16 cellular contexts compared by ENCODE assay signal in genomic region chr7:101534015-101534803, GRCh38.
DNase-seq lines count a peak whose midpoint lies in the region; ATAC-seq, FAIRE-seq and TF ChIP-seq lines count a peak whose summit lies in the region.
"Had no signal": no experiment of that assay in that cellular context is flagged by ENCODE, and none has a peak within 500 bp of the region (broad histone marks: within the 10 kb centered on the region; RNA-seq: fewer than 3 reads in every experiment).

No MANE protein-coding gene starts in this region.

- H3K14ac ChIP-seq in mesenchymal stem cell (ENCODE audit: low read length in 2 of 2) = no peak overlapping the region
- H3K14ac ChIP-seq in trophoblast cell (ENCODE audit: low read length) = no peak overlapping the region

- in situ Hi-C loops in G401 (cut with HindIII; ENCODE audit: low sequenced_read_pairs) = no loop called here

- H4K20me1 ChIP-seq in Karpas-422 (ENCODE audit: insufficient read depth, low read depth, low read length) = no peaks in the 10 kb centered on the region; the same call in 1 of the 2 replicates

- no peaks in the 10 kb centered on the region for H3K79me1 ChIP-seq in mesenchymal stem cell (replicated peaks; ENCODE audit: low read length, poor library complexity, severe bottlenecking)
- H3K79me1 ChIP-seq in trophoblast cell (ENCODE audit: low read length) = no peaks in the 10 kb centered on the region

- H4K12ac ChIP-seq in trophoblast cell (ENCODE audit: low read depth, low read length) = no peak overlapping the region

- H3K27ac ChIP-seq in Karpas-422 (ENCODE audit: low read length) = no peak overlapping the region
- no peak overlapping the region for H3K27ac ChIP-seq in mesenchymal stem cell (ENCODE audit: low read length, poor library complexity, severe bottlenecking)
- no peak overlapping the region for H3K27ac ChIP-seq in trophoblast cell (ENCODE audit: low read depth, low read length)
- H3K27ac ChIP-seq: A549 had no signal

- H3K23ac ChIP-seq in mesenchymal stem cell (ENCODE audit: low read length in 2 of 2) (no peak overlapping the region), trophoblast cell (ENCODE audit: low read length) (peak overlapping the region; percentile 27)

- H2BK12ac ChIP-seq in mesenchymal stem cell (ENCODE audit: low read length in 2 of 2) (no peak overlapping the region), trophoblast cell (ENCODE audit: low read length) (no peak overlapping the region)

- H3K18ac ChIP-seq in mesenchymal stem cell (ENCODE audit: low read depth in 1 of 2, low read length in 2 of 2) (no peak overlapping the region), trophoblast cell (ENCODE audit: low read length) (no peak overlapping the region)

- no peak for ATAC-seq in GM21447 (IDR thresholded peaks at IDR 0.05; ENCODE audit: unreplicated experiment)
- ATAC-seq: A549 had no signal

- no peak overlapping the region for H3K4me3 ChIP-seq in Karpas-422 (ENCODE audit: low read length)
- no peak overlapping the region for H3K4me3 ChIP-seq in mesenchymal stem cell (ENCODE audit: insufficient read depth in 1 of 2, low read depth in 1 of 2, low read length in 2 of 2)
- no peak overlapping the region for H3K4me3 ChIP-seq in trophoblast cell (ENCODE audit: low read depth, low read length)
- H3K4me3 ChIP-seq: A549, HAP-1 had no signal

- H3K9ac ChIP-seq in Karpas-422 (ENCODE audit: low read length) (no peak overlapping the region), mesenchymal stem cell (ENCODE audit: low read length) (no peak overlapping the region), trophoblast cell (ENCODE audit: low read length) (no peak overlapping the region)

- H2AFZ ChIP-seq in Karpas-422 (ENCODE audit: low read length) (peak overlapping the region; percentile 56; the same call in 1 of the 2 replicates), mesenchymal stem cell (ENCODE audit: low read depth, low read length) (no peak overlapping the region), trophoblast cell (ENCODE audit: insufficient read depth, low read length, poor library complexity) (no peak overlapping the region)

- H3K4me2 ChIP-seq in Karpas-422 (ENCODE audit: low read depth, low read length, poor library complexity, severe bottlenecking) (no peak overlapping the region), mesenchymal stem cell (ENCODE audit: low read length, poor library complexity, severe bottlenecking) (no peak overlapping the region), trophoblast cell (ENCODE audit: low read length) (no peak overlapping the region)
- H3K4me2 ChIP-seq: A549 had no signal

- H3K4me1 ChIP-seq in Karpas-422 (ENCODE audit: low read length) (peaks cover 21% of the 10 kb centered on the region), mesenchymal stem cell (ENCODE audit: control insufficient read depth, insufficient read depth, low read depth, low read length) (peaks cover 8% of the 10 kb centered on the region), trophoblast cell (ENCODE audit: control insufficient read depth in 1 of 2, insufficient read depth in 2 of 2, low read length in 2 of 2) (peaks cover 2 to 3% of the 10 kb centered on the region in 2 experiments)
- H3K4me1 ChIP-seq: A549, BE2C, Caco-2, HAP-1 had no signal

- 87% methylated on average over 8 of the region's 8 CpGs for WGBS in mesenchymal stem cell
- no CpG with 5 or more reads among the region's 8 CpGs for WGBS in trophoblast cell (ENCODE audit: extremely low coverage, insufficient coverage, insufficient read length)

- peak; percentile 43 for FAIRE-seq in GM12891 (lab: Jason Lieb, UNC)
- FAIRE-seq: A549, GM18507, H1 had no signal

- H3K4ac ChIP-seq in mesenchymal stem cell (ENCODE audit: low read depth in 1 of 2, low read length in 2 of 2) (no peak overlapping the region), trophoblast cell (ENCODE audit: low read depth, low read length) (no peak overlapping the region)

- H2BK15ac ChIP-seq in mesenchymal stem cell (ENCODE audit: low read depth, poor library complexity, severe bottlenecking) = no peak overlapping the region

- H2BK120ac ChIP-seq in mesenchymal stem cell (ENCODE audit: low read depth, low read length) (no peak overlapping the region), trophoblast cell (ENCODE audit: insufficient read depth, low read length, poor library complexity) (no peak overlapping the region)

- H3K9me2 ChIP-seq in Karpas-422 (replicated peaks; ENCODE audit: insufficient read depth, low read length) = no peaks in the 10 kb centered on the region

- H3K36me3 ChIP-seq in Karpas-422 (ENCODE audit: insufficient read depth, low read length) (no peaks in the 10 kb centered on the region), mesenchymal stem cell (ENCODE audit: control insufficient read depth in 1 of 2, insufficient read depth in 2 of 2, low read depth in 1 of 2, low read length in 2 of 2) (no peaks in the 10 kb centered on the region), trophoblast cell (ENCODE audit: control insufficient read depth in 1 of 2, insufficient read depth in 2 of 2, low read length in 2 of 2) (peaks cover 4 to 8% of the 10 kb centered on the region in 2 experiments)
- H3K36me3 ChIP-seq: BE2C, HAP-1 had no signal

- no peak for TF ChIP-seq POLR2A in GM12891 (IDR thresholded peaks at IDR 0.05; ENCODE audit: low read depth, low read length)

- H3K27me3 ChIP-seq in Karpas-422 (ENCODE audit: low read length) (no peaks in the 10 kb centered on the region), mesenchymal stem cell (ENCODE audit: control insufficient read depth in 1 of 2, insufficient read depth in 1 of 2, low read length in 2 of 2) (peaks cover 35 to 83% of the 10 kb centered on the region in 2 experiments), trophoblast cell (ENCODE audit: insufficient read depth, low read length) (no peaks in the 10 kb centered on the region)
- H3K27me3 ChIP-seq: BE2C had no signal

- H2AK5ac ChIP-seq in mesenchymal stem cell (ENCODE audit: low read length, severe bottlenecking) = no peak overlapping the region
- no peak overlapping the region for H2AK5ac ChIP-seq in trophoblast cell (ENCODE audit: low read length)

- H3K9me3 ChIP-seq in Karpas-422 (ENCODE audit: low read length) (no peaks in the 10 kb centered on the region), mesenchymal stem cell (ENCODE audit: control insufficient read depth, low read length) (peaks cover 9% of the 10 kb centered on the region), trophoblast cell (ENCODE audit: insufficient read depth, low read depth, low read length) (peaks cover 3% of the 10 kb centered on the region)
- H3K9me3 ChIP-seq: A549, BE2C, Caco-2, HAP-1 had no signal

- H4K91ac ChIP-seq in mesenchymal stem cell (ENCODE audit: low read length) (peak overlapping the region; percentile 34), trophoblast cell (ENCODE audit: low read depth, low read length) (no peak overlapping the region)

- H4K8ac ChIP-seq in mesenchymal stem cell (ENCODE audit: low read length) = no peak overlapping the region
- H4K8ac ChIP-seq in trophoblast cell (ENCODE audit: low read depth, low read length) = no peak overlapping the region

- no peaks in the 10 kb centered on the region for H3K79me2 ChIP-seq in Karpas-422 (ENCODE audit: low read length)
- H3K79me2 ChIP-seq in trophoblast cell (ENCODE audit: control insufficient read depth, insufficient read depth, low read length, poor library complexity) = no peaks in the 10 kb centered on the region

- no peak overlapping the region for H2BK5ac ChIP-seq in mesenchymal stem cell (ENCODE audit: low read depth, low read length, poor library complexity, severe bottlenecking)
- H2BK5ac ChIP-seq in trophoblast cell (ENCODE audit: low read depth, low read length, poor library complexity) = no peak overlapping the region

- DNase-seq in GM12891 (ENCODE audit: insufficient read length, low spot score) = no peak
- no peak for DNase-seq in Karpas-422
- no peak for DNase-seq in mesenchymal stem cell
- DNase-seq in trophoblast cell = no peak
- DNase-seq in stimulated activated CD4-positive, alpha-beta T cell treated with anti-CD3 and anti-CD28 coated beads, Interleukin-4, amount 100 ng/mL, for 1 hour = no peak
- DNase-seq in G401 (ENCODE audit: low spot score) = no peak
- DNase-seq: BE2C; Caco-2; CD8-positive, alpha-beta memory T cell; DND-41; HFFc6 had no signal

TF ChIP-seq in GM12891, 5 proteins besides CTCF, POLR2A, EP300 and RAD21:
- no peak for TF ChIP-seq PAX5 (IDR thresholded peaks at IDR 0.05; ENCODE audit: insufficient read depth, low read length, severe bottlenecking)
- TF ChIP-seq POLR2AphosphoS5 (IDR thresholded peaks at IDR 0.05; ENCODE audit: low read depth, low read length) = no peak
- TF ChIP-seq SPI1 (IDR thresholded peaks at IDR 0.05; ENCODE audit: low read depth, low read length) = no peak
- no peak for TF ChIP-seq POU2F2 (IDR thresholded peaks at IDR 0.05; ENCODE audit: low read depth, low read length)
- no peak for TF ChIP-seq TAF1 (IDR thresholded peaks at IDR 0.05; ENCODE audit: low read depth, low read length)
